8 cellular contexts compared by ENCODE assay signal in the genomic region with DNA sequence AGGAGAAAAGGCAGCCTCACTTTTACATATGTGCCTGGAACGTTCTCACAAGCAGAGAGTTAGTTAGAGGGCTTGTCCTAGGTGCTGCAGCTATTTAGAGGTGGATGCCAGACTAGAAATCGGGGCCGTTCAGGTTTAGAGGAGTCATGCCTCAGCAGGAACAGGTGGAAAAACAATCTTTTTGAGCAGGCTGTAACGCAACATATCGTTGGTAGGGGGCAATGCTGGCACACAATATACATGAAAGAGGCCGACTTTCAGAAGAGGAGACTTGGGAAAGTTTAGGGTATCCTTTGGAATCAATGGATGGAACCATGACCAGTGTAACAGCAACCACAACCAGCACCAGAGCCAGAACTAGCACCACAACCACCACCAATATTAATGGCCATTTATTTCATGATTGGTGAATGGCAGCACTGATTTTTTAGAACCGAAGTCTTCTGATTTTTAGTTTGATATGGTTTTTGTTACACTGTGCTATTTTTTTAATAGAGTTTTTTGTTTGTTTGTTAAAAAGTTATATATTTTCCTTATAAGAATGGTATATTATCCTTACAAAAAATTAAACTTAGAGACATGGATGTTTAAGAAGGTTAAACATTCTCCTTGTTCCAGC. TPM values are rescaled to one million over a fixed set of nuclear protein-coding genes. Genes with fewer than 3 reads are reported as not detected.
A peak's percentile ranks its signal among the peaks of the same experiment; 100 is the strongest.
DNase-seq lines count a peak whose midpoint lies in the region; ATAC-seq, FAIRE-seq and TF ChIP-seq lines count a peak whose summit lies in the region.

No MANE protein-coding gene starts in this region.

- H3K4me2 ChIP-seq in DND-41 (ENCODE audit: insufficient read depth, low read length), result no peak overlapping the region

- no peaks in the 10 kb centered on the region for H3K79me2 ChIP-seq in DND-41 (ENCODE audit: insufficient read depth, low read length)

- H3K4me3 ChIP-seq in DND-41 (ENCODE audit: low read depth in 1 of 2, low read length in 2 of 2), result no peak overlapping the region
- H3K4me3 ChIP-seq in SK-N-MC, result peak overlapping the region; percentile 19; the same call in 1 of the 2 replicates

- DNase-seq in DND-41 (peak; percentile 41), HT1080 (ENCODE audit: low read depth) (peak; percentile 38), SK-N-MC (ENCODE audit: low read depth, low spot score) (peak; percentile 35), kidney glomerular epithelial cell (lab: John Stamatoyannopoulos, UW) (peak; percentile 9), RCC 7860 (ENCODE audit: low spot score) (no peak)

- H3K36me3 ChIP-seq in DND-41 (ENCODE audit: insufficient read depth, low read length), result no peaks in the 10 kb centered on the region
- no peaks in the 10 kb centered on the region for H3K36me3 ChIP-seq in SK-N-MC (ENCODE audit: insufficient read depth, low read length)

- H3K27ac ChIP-seq in DND-41 (ENCODE audit: low read length) (no peak overlapping the region), SK-N-MC (no peak overlapping the region)

- TF ChIP-seq POLR2A in GM18505 (IDR thresholded peaks at IDR 0.05; ENCODE audit: borderline replicate concordance, extremely low read depth, insufficient read depth, insufficient read length), result no peak

- ATAC-seq in DND-41 (ENCODE audit: insufficient read depth, low read depth) (peak; percentile 80), GM18907 (IDR thresholded peaks at IDR 0.05; ENCODE audit: unreplicated experiment) (no peak), GM21619 (IDR thresholded peaks at IDR 0.05; ENCODE audit: unreplicated experiment) (no peak), GM18505 (IDR thresholded peaks at IDR 0.05; ENCODE audit: unreplicated experiment) (no peak)

- H4K20me1 ChIP-seq in DND-41 (ENCODE audit: insufficient read depth, low read length), result no peaks in the 10 kb centered on the region

- no peak overlapping the region for H3K9ac ChIP-seq in DND-41 (ENCODE audit: low read depth, low read length)
- H3K9ac ChIP-seq in SK-N-MC (ENCODE audit: insufficient read length), result no peak overlapping the region

- TF ChIP-seq CTCF in DND-41 (IDR thresholded peaks at IDR 0.05; ENCODE audit: borderline replicate concordance, extremely low read depth, low read length, poor library complexity, severe bottlenecking), result peak; percentile 83

- no peak for FAIRE-seq in RCC 7860 (lab: Jason Lieb, UNC)

- no peaks in the 10 kb centered on the region for H3K27me3 ChIP-seq in DND-41 (ENCODE audit: insufficient read depth, low read length, poor library complexity)

- no peaks in the 10 kb centered on the region for H3K4me1 ChIP-seq in DND-41 (ENCODE audit: insufficient read depth, low read length)

- H2AFZ ChIP-seq in DND-41 (ENCODE audit: low read depth, low read length), result no peak overlapping the region

- H3K9me3 ChIP-seq in DND-41 (ENCODE audit: insufficient read depth, low read length, severe bottlenecking) (no peaks in the 10 kb centered on the region), SK-N-MC (ENCODE audit: low read depth, low read length) (no peaks in the 10 kb centered on the region)

RNA-seq across cellular contexts. Expression of gene PAQR3, which starts 14.9 kb away (rescaled TPM):
- total RNA-seq in HT1080 (2014; rRNA removed; shearing (Covaris generic)), result 21.3 and 26.4 TPM in 2 replicates
- polyA plus RNA-seq in HT1080 (2015; cell fraction: cytosol; rRNA removed), result 30.1 and 33.2 TPM in 2 replicates
- polyA plus RNA-seq in HT1080 (2015; cell fraction: nucleus; rRNA removed), result 41.7 and 44.1 TPM in 2 replicates
